ENCODE assay signal across 3 cellular contexts in the genomic region with DNA sequence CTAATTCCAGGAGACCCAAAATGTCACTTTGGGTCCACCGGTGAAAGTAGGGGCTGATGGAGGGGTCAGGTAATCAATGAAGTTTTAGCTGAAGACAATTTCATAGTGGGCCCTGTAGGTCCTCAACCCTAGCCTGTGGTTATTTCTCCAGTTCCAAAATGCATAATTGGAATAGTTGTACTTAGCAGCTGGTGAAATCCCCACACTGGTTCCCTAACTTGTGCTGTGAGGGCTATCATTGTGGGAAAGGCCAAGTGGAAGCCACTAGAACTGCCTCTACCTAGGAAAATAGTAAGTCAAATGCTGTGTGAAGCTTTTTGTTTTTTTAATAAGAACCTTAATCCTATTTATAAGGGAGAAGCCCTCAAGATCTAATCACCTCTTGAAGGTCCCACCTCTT.
"Had no signal": no experiment of that assay in that cellular context is flagged by ENCODE, and none has a peak within 500 bp of the region (broad histone marks: within the 10 kb centered on the region; RNA-seq: fewer than 3 reads in every experiment).

No MANE protein-coding gene starts in this region.

- ATAC-seq: GM12878 had no signal

- H3K4me3 ChIP-seq: GM12878 had no signal

- DNase-seq: GDM1, GF-D8 had no signal
